8 cellular contexts compared by ENCODE assay signal in genomic region chr9:113549892-113550291, GRCh38.
DNase-seq lines count a peak whose midpoint lies in the region; ATAC-seq and TF ChIP-seq lines count a peak whose summit lies in the region.
"Not testable (repeated sequence)": the region's sequence is repeated elsewhere in the genome, so short reads cannot be mapped to it uniquely, and the experiment has no call there.

No MANE protein-coding gene starts in this region.

- in situ Hi-C loops in gastrocnemius medialis (cut with MboI; ENCODE audit: low sequenced_read_pairs in 4 of 4): not testable (repeated sequence)

- peaks cover 28% of the 10 kb centered on the region for H3K4me1 ChIP-seq in CD8-positive, alpha-beta memory T cell (ENCODE audit: insufficient read depth, low read length)
- H3K4me1 ChIP-seq in left ventricle myocardium inferior (peaks cover 55% of the 10 kb centered on the region), lower lobe of right lung (peaks cover 41% of the 10 kb centered on the region), gastrocnemius medialis (peaks cover 30 to 46% of the 10 kb centered on the region in 2 donors), upper lobe of right lung (peaks cover 34% of the 10 kb centered on the region)

- H3K4me3 ChIP-seq in CD8-positive, alpha-beta memory T cell (ENCODE audit: low read length); left ventricle myocardium inferior; lower lobe of right lung; gastrocnemius medialis; upper lobe of right lung: not testable (repeated sequence)

- H3K9me3 Mint-ChIP-seq in CD8-positive, alpha-beta memory T cell; central memory CD8-positive, alpha-beta T cell: not testable (repeated sequence)

- H3K9me3 ChIP-seq in CD8-positive, alpha-beta memory T cell (ENCODE audit: low read length); left ventricle myocardium inferior (replicated peaks); lower lobe of right lung; gastrocnemius medialis; upper lobe of right lung: not testable (repeated sequence)

- not testable (repeated sequence) for H3K36me3 ChIP-seq in CD8-positive, alpha-beta memory T cell (ENCODE audit: insufficient read depth, low read length); left ventricle myocardium inferior; lower lobe of right lung; gastrocnemius medialis; upper lobe of right lung

- not testable (repeated sequence) for DNase-seq in CD8-positive, alpha-beta memory T cell; central memory CD8-positive, alpha-beta T cell (ENCODE audit: low spot score in 2 of 2); left ventricle myocardium inferior; lower lobe of right lung; gastrocnemius medialis
- peak; percentile 13 for DNase-seq in activated effector memory CD4-positive, alpha-beta T cell treated with anti-CD3 and anti-CD28 coated beads, Interleukin-2, amount 50 U/mL, for 16 hours
- DNase-seq in omental fat pad (ENCODE audit: low spot score) (peak; percentile 1), upper lobe of right lung (peak; percentile 20)

- peaks cover 43 to 69% (median 52%) of the 10 kb centered on the region in 3 donors for H3K4me1 Mint-ChIP-seq in CD8-positive, alpha-beta memory T cell
- H3K4me1 Mint-ChIP-seq in central memory CD8-positive, alpha-beta T cell: peaks cover 56% of the 10 kb centered on the region

- not testable (repeated sequence) for TF ChIP-seq CTCF in left ventricle myocardium inferior (IDR thresholded peaks at IDR 0.05; ENCODE audit: borderline replicate concordance); lower lobe of right lung (IDR thresholded peaks at IDR 0.05); omental fat pad (IDR thresholded peaks at IDR 0.05); gastrocnemius medialis (IDR thresholded peaks at IDR 0.05 in 4 of 5, conservative IDR thresholded peaks at IDR 0.05 in 1 of 5); upper lobe of right lung (IDR thresholded peaks at IDR 0.05)

- H3K27ac Mint-ChIP-seq in CD8-positive, alpha-beta memory T cell: peak overlapping the region in 7 of 8 donors; percentile 51 to 83 (median 72)
- peak overlapping the region; percentile 62 for H3K27ac Mint-ChIP-seq in central memory CD8-positive, alpha-beta T cell (ENCODE audit: low read depth)

- H3K27ac ChIP-seq in CD8-positive, alpha-beta memory T cell (ENCODE audit: low read depth, low read length); upper lobe of right lung: not testable (repeated sequence)
- peak overlapping the region; percentile 88 for H3K27ac ChIP-seq in left ventricle myocardium inferior (replicated peaks)
- peak overlapping the region; percentile 49 for H3K27ac ChIP-seq in lower lobe of right lung
- H3K27ac ChIP-seq in gastrocnemius medialis: peak overlapping the region in 3 of 4 donors; percentile 7 to 87 (median 39)

- peaks cover 0 to 50% (median 7%) of the 10 kb centered on the region in 3 donors for H3K36me3 Mint-ChIP-seq in CD8-positive, alpha-beta memory T cell
- H3K36me3 Mint-ChIP-seq in central memory CD8-positive, alpha-beta T cell (ENCODE audit: insufficient read depth): peaks cover 15% of the 10 kb centered on the region

- not testable (repeated sequence) for H3K27me3 Mint-ChIP-seq in CD8-positive, alpha-beta memory T cell; central memory CD8-positive, alpha-beta T cell

- POLR2A ChIA-PET in CD8-positive, alpha-beta memory T cell (lab: Charles Lee): not testable (repeated sequence)

- H3K27me3 ChIP-seq in CD8-positive, alpha-beta memory T cell (ENCODE audit: insufficient read depth, low read length, poor library complexity, severe bottlenecking); left ventricle myocardium inferior (ENCODE audit: low read depth); lower lobe of right lung (ENCODE audit: low read depth); gastrocnemius medialis; upper lobe of right lung: not testable (repeated sequence)

- TF ChIP-seq POLR2A in gastrocnemius medialis (IDR thresholded peaks at IDR 0.05): not testable (repeated sequence)

- ATAC-seq in central memory CD8-positive, alpha-beta T cell (replicated peaks; ENCODE audit: extremely low read depth, poor library complexity, severe bottlenecking); lower lobe of right lung; omental fat pad (ENCODE audit: low FRiP score); gastrocnemius medialis; upper lobe of right lung: not testable (repeated sequence)

- intact Hi-C loops in left ventricle myocardium inferior (cut with micrococcal nuclease); lower lobe of right lung (cut with DNase I); gastrocnemius medialis (cut with DNase I; ENCODE audit: low total_unique reads); upper lobe of right lung (cut with DNase I): not testable (repeated sequence)

- H3K4me3 Mint-ChIP-seq in CD8-positive, alpha-beta memory T cell: peak overlapping the region in 1 of 7 donors; percentile 0
- H3K4me3 Mint-ChIP-seq in central memory CD8-positive, alpha-beta T cell: not testable (repeated sequence)

- CTCF ChIA-PET in CD8-positive, alpha-beta memory T cell (lab: Charles Lee): not testable (repeated sequence)
